In genomic region chr17:78146881-78147280, GRCh38 we compare ENCODE assay signal across 25 cellular contexts. TPM values are rescaled to one million over a fixed set of nuclear protein-coding genes. Genes with fewer than 3 reads are reported as not detected.
A peak's percentile ranks its signal among the peaks of the same experiment; 100 is the strongest.
DNase-seq lines count a peak whose midpoint lies in the region; ATAC-seq and TF ChIP-seq lines count a peak whose summit lies in the region.
"Had no signal": no experiment of that assay in that cellular context is flagged by ENCODE, and none has a peak within 500 bp of the region (broad histone marks: within the 10 kb centered on the region; RNA-seq: fewer than 3 reads in every experiment).

No MANE protein-coding gene starts in this region.

- BruUV-seq in Calu3 (replicated peaks; lab: Mats Ljungman, UMichigan), result no TSS peak

- H3K4me3 Mint-ChIP-seq in Calu3 (ENCODE audit: low read depth, unreplicated experiment), result no peak overlapping the region
- H3K4me3 Mint-ChIP-seq in activated CD8-positive, alpha-beta memory T cell treated with anti-CD3 and anti-CD28 coated beads, Interleukin-2, amount 10 ng/mL, durations not matched to agents 7 days and 5 days, result no peak overlapping the region
- no peak overlapping the region for H3K4me3 Mint-ChIP-seq in CD8-positive, alpha-beta memory T cell
- H3K4me3 Mint-ChIP-seq: GM23338 had no signal

- no peak for TF ChIP-seq POLR2A in spleen (IDR thresholded peaks at IDR 0.05)

- DNase-seq in Calu3 (no peak), Karpas-422 (no peak), colonic mucosa (peak; percentile 19), spleen (no peak), NCI-H1092 treated with DMSO at 0.1 percent for 48 hours (lab: John Stamatoyannopoulos, UW) (no peak)
- DNase-seq in activated CD8-positive, alpha-beta memory T cell treated with anti-CD3 and anti-CD28 coated beads, Interleukin-2, amount 10 ng/mL, durations not matched to agents 7 days and 5 days, result no peak
- DNase-seq in CD8-positive, alpha-beta memory T cell, result no peak
- DNase-seq: activated CD4-positive, alpha-beta T cell treated with anti-CD3 and anti-CD28 coated beads, Interleukin-2, amount 50 U/mL, for 1 hour; activated gamma-delta T cell treated with Interleukin-2 at 50 U/mL for 16 hours; cerebellar nuclear complex; effector CD8-positive, alpha-beta T cell; NCI-H1694 treated with DMSO at 0.1 percent for 48 hours; NCI-H2227 treated with DMSO at 0.1 percent for 48 hours; NCI-H82; PC-9; psoas muscle; stimulated activated CD4-positive, alpha-beta T cell treated with anti-CD3 and anti-CD28 coated beads, Interleukin-2, amount 100 ng/mL, for 48 hours had no signal

- H3K27me3 Mint-ChIP-seq in Calu3 (ENCODE audit: unreplicated experiment), result no peaks in the 10 kb centered on the region
- H3K27me3 Mint-ChIP-seq in activated CD8-positive, alpha-beta memory T cell treated with anti-CD3 and anti-CD28 coated beads, Interleukin-2, amount 10 ng/mL, durations not matched to agents 7 days and 5 days, result no peaks in the 10 kb centered on the region
- no peaks in the 10 kb centered on the region for H3K27me3 Mint-ChIP-seq in CD8-positive, alpha-beta memory T cell

- 79 to 88% (median 82%) methylated on average over 6 of the region's 6 CpGs for whole genome bisulfite sequencing in spleen, 5 donors

- H3K27me3 ChIP-seq in Karpas-422 (ENCODE audit: low read length) (no peaks in the 10 kb centered on the region; the same call in 1 of the 2 replicates), colonic mucosa (no peaks in the 10 kb centered on the region), spleen (replicated peaks in 1 of 7) (no peaks in the 10 kb centered on the region)
- no peaks in the 10 kb centered on the region for H3K27me3 ChIP-seq in CD8-positive, alpha-beta memory T cell (ENCODE audit: insufficient read depth, low read length, poor library complexity, severe bottlenecking)
- H3K27me3 ChIP-seq: esophagus muscularis mucosa, gastroesophageal sphincter had no signal

- H3K9me3 ChIP-seq in Karpas-422 (ENCODE audit: low read length), result no peaks in the 10 kb centered on the region
- no peaks in the 10 kb centered on the region for H3K9me3 ChIP-seq in colonic mucosa
- no peaks in the 10 kb centered on the region for H3K9me3 ChIP-seq in spleen
- no peaks in the 10 kb centered on the region for H3K9me3 ChIP-seq in CD8-positive, alpha-beta memory T cell (ENCODE audit: low read length)
- H3K9me3 ChIP-seq: esophagus muscularis mucosa, gastroesophageal sphincter, psoas muscle had no signal

- no peak for ATAC-seq in activated CD8-positive, alpha-beta memory T cell treated with anti-CD3 and anti-CD28 coated beads, Interleukin-2, amount 10 ng/mL, durations not matched to agents 7 days and 5 days
- ATAC-seq: gastroesophageal sphincter, GM23338, psoas muscle had no signal

- intact Hi-C loops in Calu3 (cut with micrococcal nuclease; ENCODE audit: unreplicated experiment) (loop anchor here (1.0 kb wide), 1 partner anchor 40 kb away; the partner anchor contains the start of genes AFMID and TK1), colonic mucosa (cut with DNase I) (no loop called here), spleen (cut with DNase I; ENCODE audit: low total_unique reads) (no loop called here)

- no peaks in the 10 kb centered on the region for H3K9me2 ChIP-seq in Karpas-422 (replicated peaks; ENCODE audit: insufficient read depth, low read length)

- H3K4me1 Mint-ChIP-seq in Calu3 (ENCODE audit: low read depth, unreplicated experiment), result peaks cover 71% of the 10 kb centered on the region
- H3K4me1 Mint-ChIP-seq in activated CD8-positive, alpha-beta memory T cell treated with anti-CD3 and anti-CD28 coated beads, Interleukin-2, amount 10 ng/mL, durations not matched to agents 7 days and 5 days, result peaks cover 6% of the 10 kb centered on the region
- peaks cover 7 to 33% (median 10%) of the 10 kb centered on the region in 3 donors for H3K4me1 Mint-ChIP-seq in CD8-positive, alpha-beta memory T cell

- H3K9ac ChIP-seq in Karpas-422 (ENCODE audit: low read length), result peak overlapping the region; percentile 11
- H3K9ac ChIP-seq in colonic mucosa (ENCODE audit: low read depth in 2 of 2, low read length in 2 of 2), result peak overlapping the region; percentile 33 to 62

- TF ChIP-seq CTCF in Calu3 (IDR thresholded peaks at IDR 0.05; ENCODE audit: unreplicated experiment) (no peak), colonic mucosa (IDR thresholded peaks at IDR 0.05) (no peak), spleen (IDR thresholded peaks at IDR 0.05 in 8 of 11, conservative IDR thresholded peaks at IDR 0.05 in 3 of 11) (no peak)

- H3K36me3 ChIP-seq in Karpas-422 (ENCODE audit: insufficient read depth, low read length), result peaks cover 3% of the 10 kb centered on the region
- H3K36me3 ChIP-seq in colonic mucosa, result no peaks in the 10 kb centered on the region
- peaks cover 0 to 9% (median 5%) of the 10 kb centered on the region in 6 donors for H3K36me3 ChIP-seq in spleen
- peaks cover 8% of the 10 kb centered on the region for H3K36me3 ChIP-seq in CD8-positive, alpha-beta memory T cell (ENCODE audit: insufficient read depth, low read length)
- H3K36me3 ChIP-seq: esophagus muscularis mucosa, gastroesophageal sphincter had no signal

- CTCF ChIA-PET in Calu3 (lab: Charles Lee), result no interaction called here
- CTCF ChIA-PET in activated CD8-positive, alpha-beta memory T cell treated with anti-CD3 and anti-CD28 coated beads, Interleukin-2, amount 10 ng/mL, durations not matched to agents 7 days and 5 days (lab: Charles Lee), result interaction anchor here (0.8 to 1.2 kb wide), 2 partner anchors 29 to 104 kb away, joined by 3 to 4 read pairs; no protein-coding TSS in a partner anchor
- CTCF ChIA-PET in CD8-positive, alpha-beta memory T cell (lab: Charles Lee), result interaction anchor here (1.4 kb wide), 1 partner anchor 34 kb away, joined by 4 read pairs; no protein-coding TSS in a partner anchor

- H3K27ac Mint-ChIP-seq in Calu3 (ENCODE audit: unreplicated experiment), result peak overlapping the region; percentile 48
- H3K27ac Mint-ChIP-seq in activated CD8-positive, alpha-beta memory T cell treated with anti-CD3 and anti-CD28 coated beads, Interleukin-2, amount 10 ng/mL, durations not matched to agents 7 days and 5 days, result no peak overlapping the region
- H3K27ac Mint-ChIP-seq in CD8-positive, alpha-beta memory T cell, result no peak overlapping the region
- H3K27ac Mint-ChIP-seq: GM23338 had no signal

- H2AFZ ChIP-seq in Karpas-422 (ENCODE audit: low read length), result no peak overlapping the region
- H2AFZ ChIP-seq: PC-9 had no signal

- H4K20me1 ChIP-seq in Karpas-422 (ENCODE audit: insufficient read depth, low read depth, low read length), result peaks cover 9% of the 10 kb centered on the region

- H3K4me3 ChIP-seq in Karpas-422 (ENCODE audit: low read length) (no peak overlapping the region), colonic mucosa (no peak overlapping the region), spleen (no peak overlapping the region)
- no peak overlapping the region for H3K4me3 ChIP-seq in CD8-positive, alpha-beta memory T cell (ENCODE audit: low read length)
- H3K4me3 ChIP-seq: esophagus muscularis mucosa, gastroesophageal sphincter, GM23338, PC-9, psoas muscle, skin epidermis had no signal

- H3K36me3 Mint-ChIP-seq in Calu3 (ENCODE audit: insufficient read depth, unreplicated experiment), result peaks cover 32% of the 10 kb centered on the region
- H3K36me3 Mint-ChIP-seq in activated CD8-positive, alpha-beta memory T cell treated with anti-CD3 and anti-CD28 coated beads, Interleukin-2, amount 10 ng/mL, durations not matched to agents 7 days and 5 days, result peaks cover 5% of the 10 kb centered on the region
- peaks cover 0 to 9% (median 0%) of the 10 kb centered on the region in 3 donors for H3K36me3 Mint-ChIP-seq in CD8-positive, alpha-beta memory T cell

- H3K27ac ChIP-seq in Karpas-422 (ENCODE audit: low read length), result no peak overlapping the region
- peak overlapping the region; percentile 22 for H3K27ac ChIP-seq in colonic mucosa
- peak overlapping the region; percentile 21 to 91 (median 78) for H3K27ac ChIP-seq in spleen
- H3K27ac ChIP-seq in CD8-positive, alpha-beta memory T cell (ENCODE audit: low read depth, low read length), result no peak overlapping the region
- H3K27ac ChIP-seq: esophagus muscularis mucosa, PC-9, psoas muscle had no signal

- H3K9me3 Mint-ChIP-seq in Calu3 (ENCODE audit: low read depth, unreplicated experiment), result no peaks in the 10 kb centered on the region
- H3K9me3 Mint-ChIP-seq in activated CD8-positive, alpha-beta memory T cell treated with anti-CD3 and anti-CD28 coated beads, Interleukin-2, amount 10 ng/mL, durations not matched to agents 7 days and 5 days (ENCODE audit: low read depth), result no peaks in the 10 kb centered on the region
- no peaks in the 10 kb centered on the region for H3K9me3 Mint-ChIP-seq in CD8-positive, alpha-beta memory T cell
- H3K9me3 Mint-ChIP-seq: GM23338 had no signal

- peaks cover 20% of the 10 kb centered on the region for H3K4me1 ChIP-seq in Karpas-422 (ENCODE audit: low read length)
- H3K4me1 ChIP-seq in colonic mucosa, result peaks cover 28% of the 10 kb centered on the region
- peaks cover 31 to 95% (median 72%) of the 10 kb centered on the region in 6 donors for H3K4me1 ChIP-seq in spleen
- peaks cover 31% of the 10 kb centered on the region for H3K4me1 ChIP-seq in CD8-positive, alpha-beta memory T cell (ENCODE audit: insufficient read depth, low read length)

- POLR2A ChIA-PET in CD8-positive, alpha-beta memory T cell (lab: Charles Lee), result no interaction called here

- peak overlapping the region; percentile 27 for H3K4me2 ChIP-seq in Karpas-422 (ENCODE audit: low read depth, low read length, poor library complexity, severe bottlenecking)
- H3K4me2 ChIP-seq: GM23338, PC-9 had no signal

- H3K79me2 ChIP-seq in Karpas-422 (ENCODE audit: low read length), result no peaks in the 10 kb centered on the region

RNA-seq across cellular contexts. Expression of gene C17orf99, which starts 0.7 kb away (rescaled TPM):
- total RNA-seq in Calu3 (2022) (not detected in 2 replicates), colonic mucosa (under 1 TPM in 1 of 2 donors, not detected in 1; 0.20 TPM), spleen (1 to 10 TPM in 2 of 7 donors, under 1 TPM in 2, not detected in 3; 0.19 to 3.0 (median 0.95) TPM)
- not detected in 2 replicates for total RNA-seq in Karpas-422 (2014; rRNA removed; shearing (Covaris generic); ENCODE audit: low replicate concordance)
- under 1 TPM in 2 of 3 donors, not detected in 1; 0.46 TPM for polyA plus RNA-seq in spleen
- not detected for total RNA-seq in activated CD8-positive, alpha-beta memory T cell treated with anti-CD3 and anti-CD28 coated beads, Interleukin-2, amount 10 ng/mL, durations not matched to agents 7 days and 5 days
- total RNA-seq in CD8-positive, alpha-beta memory T cell, result not detected
- not detected for polyA plus RNA-seq in CD8-positive, alpha-beta memory T cell
- total RNA-seq: astrocyte; esophagus muscularis mucosa; G401; gastroesophageal sphincter; GM23338; PC-9; psoas muscle; T-helper 1 cell treated with Interleukin-12 subunit alpha and Interleukin-12 subunit beta and Interleukin-4 antibody, amounts not matched to agents 30 ng/mL and 1 ng/mL, for 36 hours had no signal
- polyA plus RNA-seq: GM23338, neural cell, psoas muscle had no signal

RNA-seq across cellular contexts. Expression of gene TMC8, which starts 16.3 kb away (rescaled TPM):
- 1.1 and 2.1 TPM in 2 replicates for total RNA-seq in Calu3 (2022)
- total RNA-seq in Karpas-422 (2014; rRNA removed; shearing (Covaris generic); ENCODE audit: low replicate concordance), result 57.9 and 113 TPM in 2 replicates
- total RNA-seq in colonic mucosa, result 1 to 10 TPM; 5.3 to 5.4 TPM
- total RNA-seq in spleen, result 100 to 1,000 TPM; 116 to 222 (median 205) TPM
- polyA plus RNA-seq in spleen, result 100 to 1,000 TPM; 103 to 191 (median 158) TPM
- 100 to 1,000 TPM; 251 to 292 TPM for total RNA-seq in activated CD8-positive, alpha-beta memory T cell treated with anti-CD3 and anti-CD28 coated beads, Interleukin-2, amount 10 ng/mL, durations not matched to agents 7 days and 5 days
- total RNA-seq in CD8-positive, alpha-beta memory T cell, result 100 to 1,000 TPM; 117 to 126 TPM
- polyA plus RNA-seq in CD8-positive, alpha-beta memory T cell, result 139 TPM

RNA-seq across cellular contexts. Expression of gene TMC6, which starts 18.3 kb away (rescaled TPM):
- total RNA-seq in Calu3 (2022) (116 and 133 TPM in 2 replicates), colonic mucosa (100 to 1,000 TPM; 108 to 159 TPM), spleen (100 to 1,000 TPM; 169 to 425 (median 354) TPM)
- total RNA-seq in Karpas-422 (2014; rRNA removed; shearing (Covaris generic); ENCODE audit: low replicate concordance), result 70.7 and 179 TPM in 2 replicates
- polyA plus RNA-seq in spleen, result 100 to 1,000 TPM; 132 to 269 (median 252) TPM
- 100 to 1,000 TPM; 347 to 431 TPM for total RNA-seq in activated CD8-positive, alpha-beta memory T cell treated with anti-CD3 and anti-CD28 coated beads, Interleukin-2, amount 10 ng/mL, durations not matched to agents 7 days and 5 days
- 100 to 1,000 TPM; 150 TPM for total RNA-seq in CD8-positive, alpha-beta memory T cell
- polyA plus RNA-seq in CD8-positive, alpha-beta memory T cell, result 296 TPM

RNA-seq across cellular contexts. Expression of gene SYNGR2, which starts 21.5 kb away (rescaled TPM):
- 204 and 229 TPM in 2 replicates for total RNA-seq in Calu3 (2022)
- 31.9 and 33.6 TPM in 2 replicates for total RNA-seq in Karpas-422 (2014; rRNA removed; shearing (Covaris generic); ENCODE audit: low replicate concordance)
- 100 to 1,000 TPM; 256 to 395 TPM for total RNA-seq in colonic mucosa
- total RNA-seq in spleen, result 100 to 1,000 TPM; 107 to 179 (median 137) TPM
- 100 to 1,000 TPM; 152 to 201 (median 170) TPM for polyA plus RNA-seq in spleen
- 10 to 100 TPM; 41.2 to 80.3 TPM for total RNA-seq in activated CD8-positive, alpha-beta memory T cell treated with anti-CD3 and anti-CD28 coated beads, Interleukin-2, amount 10 ng/mL, durations not matched to agents 7 days and 5 days
- total RNA-seq in CD8-positive, alpha-beta memory T cell, result 100 to 1,000 TPM; 186 to 200 TPM
- polyA plus RNA-seq in CD8-positive, alpha-beta memory T cell, result 140 TPM

RNA-seq across cellular contexts. Expression of gene TK1, which starts 40.0 kb away (rescaled TPM):
- total RNA-seq in Calu3 (2022) (89.7 and 95.3 TPM in 2 replicates), colonic mucosa (100 to 1,000 TPM in 1 of 2 donors, 10 to 100 TPM in 1; 37.7 to 135 TPM), spleen (10 to 100 TPM in 5 of 7 donors, 1 to 10 TPM in 2; 3.7 to 18.7 (median 10.5) TPM)
- 22.7 and 48.0 TPM in 2 replicates for total RNA-seq in Karpas-422 (2014; rRNA removed; shearing (Covaris generic); ENCODE audit: low replicate concordance)
- polyA plus RNA-seq in spleen, result 10 to 100 TPM in 2 of 3 donors, 1 to 10 TPM in 1; 3.9 to 20.4 (median 19.8) TPM
- total RNA-seq in activated CD8-positive, alpha-beta memory T cell treated with anti-CD3 and anti-CD28 coated beads, Interleukin-2, amount 10 ng/mL, durations not matched to agents 7 days and 5 days, result 100 to 1,000 TPM; 145 to 164 TPM
- total RNA-seq in CD8-positive, alpha-beta memory T cell, result 10 to 100 TPM; 84.4 to 86.2 TPM
- polyA plus RNA-seq in CD8-positive, alpha-beta memory T cell, result 2.2 TPM

Comparison
In these comparisons a context has a peak if more than half of its experiments do, and no peak if none do; other contexts are left out.
1. H3K27ac ChIP-seq: peak in colonic mucosa (single experiment) and spleen (8 of 8); none in Karpas-422 (single experiment) and CD8-positive, alpha-beta memory T cell (single experiment).